ENCODE assay signal across 17 cellular contexts in the genomic region with DNA sequence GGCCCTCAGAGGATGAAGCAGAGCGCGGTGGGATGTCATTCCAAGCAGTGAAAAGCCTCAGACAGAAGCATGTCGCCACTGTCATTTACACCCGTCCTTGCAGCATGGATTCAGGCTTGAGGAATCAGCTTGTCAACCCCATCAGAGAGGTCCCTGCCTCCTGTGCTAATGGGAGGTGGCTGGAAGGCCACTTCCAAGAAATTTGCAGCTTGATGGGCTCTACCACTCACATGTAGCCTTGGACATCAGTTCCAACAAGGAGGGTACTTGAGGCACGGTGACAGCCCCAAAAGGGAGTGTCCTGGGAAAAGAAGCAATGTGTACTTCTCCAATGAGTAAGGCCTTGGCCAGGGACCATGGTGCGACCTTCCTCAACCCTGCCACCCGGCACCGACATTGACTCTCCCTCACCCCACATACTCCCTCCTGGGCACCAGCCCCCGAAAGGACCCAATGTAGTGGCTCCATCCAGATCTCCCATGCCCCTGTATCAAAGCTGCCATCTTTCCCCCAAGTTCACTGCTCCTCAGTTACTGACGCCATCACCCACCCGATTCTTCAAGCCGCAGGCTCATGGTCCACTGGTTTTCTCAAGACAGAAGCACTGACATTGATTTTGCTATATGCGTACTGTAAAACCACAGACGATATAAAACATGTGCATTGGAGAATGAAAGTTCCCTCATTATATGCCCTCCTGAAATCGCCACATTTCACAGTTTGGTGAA.
DNase-seq lines count a peak whose midpoint lies in the region; ATAC-seq and TF ChIP-seq lines count a peak whose summit lies in the region.
"Had no signal": no experiment of that assay in that cellular context is flagged by ENCODE, and none has a peak within 500 bp of the region (broad histone marks: within the 10 kb centered on the region; RNA-seq: fewer than 3 reads in every experiment).

No MANE protein-coding gene starts in this region.

- no peaks in the 10 kb centered on the region for H3K9me3 Mint-ChIP-seq in activated naive CD8-positive, alpha-beta T cell treated with anti-CD3 and anti-CD28 coated beads for 36 hours
- H3K9me3 Mint-ChIP-seq in naive B cell = no peaks in the 10 kb centered on the region
- H3K9me3 Mint-ChIP-seq: activated naive CD4-positive, alpha-beta T cell treated with anti-CD3 and anti-CD28 coated beads, Interleukin-2, amount 50 U/mL, for 72 hours had no signal

- DNase-seq in left ventricle myocardium inferior (no peak), heart right ventricle (no peak), naive B cell (peak; percentile 45), SHP77 treated with DMSO at 0.1 percent for 48 hours (lab: John Stamatoyannopoulos, UW) (no peak)
- DNase-seq in activated naive CD8-positive, alpha-beta T cell treated with anti-CD3 and anti-CD28 coated beads for 36 hours = no peak
- DNase-seq: colonic mucosa; mesendoderm; NCI-H226; OCI-M1; stimulated activated CD8-positive, alpha-beta memory T cell treated with anti-CD3 and anti-CD28 coated beads, Interleukin-4, amount 100 ng/mL, for 48 hours had no signal

- H3K4me3 ChIP-seq in left ventricle myocardium inferior (no peak overlapping the region), heart right ventricle (no peak overlapping the region)
- H3K4me3 ChIP-seq: colonic mucosa, HAP-1, prostate gland had no signal

- H3K9me3 ChIP-seq in left ventricle myocardium inferior (replicated peaks) = no peaks in the 10 kb centered on the region
- no peaks in the 10 kb centered on the region for H3K9me3 ChIP-seq in heart right ventricle
- H3K9me3 ChIP-seq: colonic mucosa, HAP-1, prostate gland had no signal

- H3K27me3 ChIP-seq in left ventricle myocardium inferior (ENCODE audit: low read depth) (no peaks in the 10 kb centered on the region), heart right ventricle (no peaks in the 10 kb centered on the region)
- H3K27me3 ChIP-seq: colonic mucosa had no signal

- intact Hi-C loops in left ventricle myocardium inferior (cut with micrococcal nuclease) (no loop called here), heart right ventricle (cut with DNase I) (loop anchor here in 2 of 10 donors (5.0 to 10.0 kb wide), 3 partner anchors 48 to 210 kb away; a partner anchor contains a TSS)

- H3K36me3 Mint-ChIP-seq in activated naive CD8-positive, alpha-beta T cell treated with anti-CD3 and anti-CD28 coated beads for 36 hours = no peaks in the 10 kb centered on the region
- H3K36me3 Mint-ChIP-seq in naive B cell = no peaks in the 10 kb centered on the region
- H3K36me3 Mint-ChIP-seq: activated naive CD4-positive, alpha-beta T cell treated with anti-CD3 and anti-CD28 coated beads, Interleukin-2, amount 50 U/mL, for 72 hours had no signal

- H3K4me3 Mint-ChIP-seq in activated naive CD8-positive, alpha-beta T cell treated with anti-CD3 and anti-CD28 coated beads for 36 hours = peak overlapping the region; percentile 25
- H3K4me3 Mint-ChIP-seq in naive B cell = peak overlapping the region; percentile 55 to 94 (median 84)

- 88 to 95% methylated on average over 15 of the region's 15 CpGs for WGBS in heart right ventricle, 2 donors

- H3K27ac ChIP-seq in left ventricle myocardium inferior (replicated peaks) = peak overlapping the region; percentile 94
- peak overlapping the region in 2 of 10 donors; percentile 36 to 97 for H3K27ac ChIP-seq in heart right ventricle

- peaks cover 20% of the 10 kb centered on the region for H3K4me1 Mint-ChIP-seq in activated naive CD8-positive, alpha-beta T cell treated with anti-CD3 and anti-CD28 coated beads for 36 hours
- H3K4me1 Mint-ChIP-seq in naive B cell = peaks cover 10 to 24% (median 24%) of the 10 kb centered on the region in 3 donors

- TF ChIP-seq CTCF in left ventricle myocardium inferior (IDR thresholded peaks at IDR 0.05; ENCODE audit: borderline replicate concordance) (no peak), heart right ventricle (IDR thresholded peaks at IDR 0.05) (no peak)

- H3K4me1 ChIP-seq in left ventricle myocardium inferior (peaks cover 21% of the 10 kb centered on the region), heart right ventricle (peaks cover 6 to 22% (median 17%) of the 10 kb centered on the region in 9 donors)

- peak overlapping the region; percentile 85 for H3K27ac Mint-ChIP-seq in activated naive CD8-positive, alpha-beta T cell treated with anti-CD3 and anti-CD28 coated beads for 36 hours
- H3K27ac Mint-ChIP-seq in naive B cell = peak overlapping the region; percentile 91 to 98 (median 93)

- H3K27me3 Mint-ChIP-seq in activated naive CD8-positive, alpha-beta T cell treated with anti-CD3 and anti-CD28 coated beads for 36 hours = no peaks in the 10 kb centered on the region
- H3K27me3 Mint-ChIP-seq in naive B cell = no peaks in the 10 kb centered on the region

- H3K36me3 ChIP-seq in left ventricle myocardium inferior = no peaks in the 10 kb centered on the region
- no peaks in the 10 kb centered on the region for H3K36me3 ChIP-seq in heart right ventricle
- H3K36me3 ChIP-seq: colonic mucosa, HAP-1, prostate gland had no signal

- ATAC-seq in heart right ventricle (no peak), naive B cell (ENCODE audit: low read depth in 2 of 2) (peak; percentile 21 to 35), HG03439 (IDR thresholded peaks at IDR 0.05; ENCODE audit: unreplicated experiment) (no peak), HG03565 (IDR thresholded peaks at IDR 0.05; ENCODE audit: unreplicated experiment) (no peak), HG03095 (IDR thresholded peaks at IDR 0.05; ENCODE audit: unreplicated experiment) (no peak)
- ATAC-seq: activated CD4-positive, CD25-positive, alpha-beta regulatory T cell treated with anti-CD3 and anti-CD28 coated beads, Interleukin-2, amount 50 U/mL, for 24 hours had no signal

Comparison
In these comparisons a context has a peak if more than half of its experiments do, and no peak if none do; other contexts are left out.
1. ATAC-seq: peak in naive B cell (2 of 2); none in heart right ventricle (0 of 8), HG03439 (single experiment), HG03565 (single experiment) and HG03095 (single experiment).